Comparison of ENCODE assay signal across 12 cellular contexts in the genomic region with DNA sequence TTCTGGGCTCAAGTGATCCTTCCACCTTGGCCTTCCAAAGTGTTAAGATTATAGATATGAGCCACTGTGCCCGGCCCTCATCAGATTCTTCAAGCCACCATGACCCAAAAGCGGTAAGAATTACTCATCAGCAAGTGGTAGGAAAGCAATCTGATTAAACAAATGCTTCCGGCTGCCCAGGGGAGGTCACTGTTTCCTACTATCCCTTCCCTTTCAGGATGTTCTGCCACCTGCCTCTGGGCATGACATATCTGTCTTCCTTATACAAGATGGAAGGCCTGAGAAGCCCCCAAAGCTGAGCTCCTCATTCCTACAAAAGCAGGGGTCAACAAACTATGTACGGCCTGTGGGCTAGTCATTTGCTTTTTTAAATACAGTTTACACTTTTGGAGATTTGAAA. TPM values are rescaled to one million over a fixed set of nuclear protein-coding genes. Genes with fewer than 3 reads are reported as not detected.
DNase-seq lines count a peak whose midpoint lies in the region; ATAC-seq, FAIRE-seq and TF ChIP-seq lines count a peak whose summit lies in the region.
"Had no signal": no experiment of that assay in that cellular context is flagged by ENCODE, and none has a peak within 500 bp of the region (broad histone marks: within the 10 kb centered on the region; RNA-seq: fewer than 3 reads in every experiment).

No MANE protein-coding gene starts in this region.

- H3K36me3 ChIP-seq in SK-N-SH (replicated peaks in 1 of 2; ENCODE audit: control insufficient read depth in 1 of 2, insufficient read depth in 2 of 2, low read length in 1 of 2) = peaks cover 0 to 3% of the 10 kb centered on the region in 2 experiments
- H3K36me3 ChIP-seq in bronchial epithelial cell (ENCODE audit: control insufficient read depth, insufficient read depth, low read length) = peaks cover 2% of the 10 kb centered on the region
- H3K36me3 ChIP-seq in transverse colon = no peaks in the 10 kb centered on the region

- H3F3A ChIP-seq in SK-N-SH (replicated peaks; ENCODE audit: insufficient read depth) = peaks cover 17% of the 10 kb centered on the region

- TF ChIP-seq EP300 in SK-N-SH (IDR thresholded peaks at IDR 0.05; ENCODE audit: borderline replicate concordance in 1 of 2, low read depth in 1 of 2, low read length in 1 of 2) = no peak
- TF ChIP-seq EP300 in transverse colon (IDR thresholded peaks at IDR 0.05; ENCODE audit: low read depth) = no peak

- H2AFZ ChIP-seq in SK-N-SH (ENCODE audit: low read depth) = no peak overlapping the region

- in situ Hi-C loops in transverse colon (cut with MboI; ENCODE audit: low pct_ligation_motif_present in 1 of 4, low pct_unique_long_range_greater_than_20kb in 1 of 4, low sequenced_read_pairs in 3 of 4) = loop anchor here in 2 of 4 donors (25.0 kb wide), 2 partner anchors 234 to 534 kb away; no protein-coding TSS in a partner anchor

- DNase-seq in SK-N-SH (peak; percentile 39), NCI-H69 (lab: John Stamatoyannopoulos, UW) (peak; percentile 32), bronchial epithelial cell (ENCODE audit: low read depth) (peak; percentile 65), renal cortical epithelial cell (ENCODE audit: low read depth) (peak; percentile 65), transverse colon (no peak), SIG-M5 treated with dmso at 0.1 percent for 504 hours (lab: John Stamatoyannopoulos, UW; ENCODE audit: unreplicated experiment) (no peak)
- DNase-seq: effector CD4-positive, alpha-beta T cell; NCI-H748 treated with DMSO at 0.1 percent for 48 hours; T-helper 9 cell; upper lobe of left lung had no signal

- H3K27me3 ChIP-seq in SK-N-SH (ENCODE audit: insufficient read depth) (no peaks in the 10 kb centered on the region), bronchial epithelial cell (ENCODE audit: control insufficient read depth, insufficient read depth, low read length) (no peaks in the 10 kb centered on the region), transverse colon (no peaks in the 10 kb centered on the region)
- H3K27me3 ChIP-seq: upper lobe of left lung had no signal

- POLR2A ChIA-PET in SK-N-SH (lab: Yijun Ruan, JAX) = no interaction called here

- 50% methylated on average over 4 of the region's 4 CpGs for WGBS in SK-N-SH (ENCODE audit: low lambda C conversion rate)
- WGBS in transverse colon (ENCODE audit: low coverage in 1 of 2), 2 donors = 49 to 100% methylated on average over 1 to 4 of the region's 4 CpGs

- FAIRE-seq in bronchial epithelial cell (lab: Jason Lieb, UNC) = no peak

- intact Hi-C loops in transverse colon (cut with DNase I; ENCODE audit: low total_unique reads) = no loop called here

- H3K4me1 ChIP-seq in SK-N-SH (ENCODE audit: control insufficient read depth in 1 of 2, insufficient read depth in 2 of 2, low read depth in 1 of 2, low read length in 1 of 2) (peaks cover 0 to 5% of the 10 kb centered on the region in 2 experiments; a peak in 1 of 4 replicates), transverse colon (peaks cover 0 to 10% (median 6%) of the 10 kb centered on the region in 4 donors)

- no peaks in the 10 kb centered on the region for H4K20me1 ChIP-seq in SK-N-SH (ENCODE audit: insufficient read depth)

- no peak overlapping the region for H3K9ac ChIP-seq in SK-N-SH

- H3K4me3 ChIP-seq in SK-N-SH (ENCODE audit: low read depth in 2 of 2, low read length in 1 of 2) = no peak overlapping the region
- H3K4me3 ChIP-seq in bronchial epithelial cell (ENCODE audit: low read depth, low read length) = no peak overlapping the region
- no peak overlapping the region for H3K4me3 ChIP-seq in transverse colon
- H3K4me3 ChIP-seq: upper lobe of left lung had no signal

- ATAC-seq in SK-N-SH treated with all-trans-retinoic acid at 6 μM for 48 hours (no peak), GM21723 (IDR thresholded peaks at IDR 0.05; ENCODE audit: unreplicated experiment) (no peak)

- CTCF ChIA-PET in SK-N-SH (lab: Yijun Ruan, JAX) = interaction anchor here (0.9 to 1.2 kb wide), 2 partner anchors 10 to 36 kb away, joined by 3 to 4 read pairs; partner anchors contain the start of gene MRPL34

- no peaks in the 10 kb centered on the region for H3K9me2 ChIP-seq in SK-N-SH

- H3K79me2 ChIP-seq in SK-N-SH (ENCODE audit: insufficient read depth) = peaks cover 6% of the 10 kb centered on the region; the same call in 1 of the 2 replicates

- 0 out of 2 replicates have a peak, but pooled peaks have one; percentile 15 for TF ChIP-seq RAD21 in SK-N-SH (IDR thresholded peaks at IDR 0.05; ENCODE audit: low read length)

- H3K4me2 ChIP-seq in SK-N-SH = no peak overlapping the region

- no peaks in the 10 kb centered on the region for H3K9me3 ChIP-seq in SK-N-SH
- no peaks in the 10 kb centered on the region for H3K9me3 ChIP-seq in transverse colon
- H3K9me3 ChIP-seq: upper lobe of left lung had no signal

- TF ChIP-seq CTCF in SK-N-SH (IDR thresholded peaks at IDR 0.05) (peak; percentile 26; the same call in 1 of the 2 replicates), bronchial epithelial cell (IDR thresholded peaks at IDR 0.05; ENCODE audit: insufficient read depth, low read length, severe bottlenecking) (peak; percentile 23), transverse colon (IDR thresholded peaks at IDR 0.05) (no peak)

- H3K27ac ChIP-seq in SK-N-SH (ENCODE audit: low read depth in 2 of 2, low read length in 1 of 2) = no peak overlapping the region
- H3K27ac ChIP-seq in transverse colon = no peak overlapping the region

- no peak for TF ChIP-seq POLR2A in transverse colon (IDR thresholded peaks at IDR 0.05)

TF ChIP-seq in SK-N-SH, 30 proteins besides CTCF, POLR2A, EP300 and RAD21 (continues in another document):
- TF ChIP-seq RFX5 (IDR thresholded peaks at IDR 0.05; ENCODE audit: low read length) (no peak), RCOR1 (IDR thresholded peaks at IDR 0.05; ENCODE audit: low read length) (no peak), PBX3 (IDR thresholded peaks at IDR 0.05) (no peak)

TF ChIP-seq in SK-N-SH treated with all-trans-retinoic acid at 6 μM for 48 hours, 23 proteins besides CTCF, POLR2A, EP300 and RAD21:
- TF ChIP-seq ESRRG (CRISPR knock-in tag; IDR thresholded peaks at IDR 0.05) (no peak), SNAI2 (CRISPR knock-in tag; IDR thresholded peaks at IDR 0.05) (no peak)

RNA-seq across cellular contexts. Expression of gene ABHD8, which starts 6.9 kb away (rescaled TPM):
- 10.6 and 11.1 TPM in 2 replicates for polyA plus RNA-seq in SK-N-SH (2012; rRNA removed)
- polyA plus RNA-seq in SK-N-SH (2012; cell fraction: cytosol; rRNA removed) = 4.6 and 9.1 TPM in 2 replicates
- 6.7 and 21.3 TPM in 2 replicates for polyA plus RNA-seq in SK-N-SH (2012; cell fraction: nucleus; rRNA removed)
- 6.1 and 9.9 TPM in 2 replicates for total RNA-seq in bronchial epithelial cell
- total RNA-seq in renal cortical epithelial cell = 11.8 and 19.4 TPM in 2 replicates
- 10 to 100 TPM in 1 of 4 donors, 1 to 10 TPM in 3; 6.0 to 14.1 (median 9.1) TPM for total RNA-seq in transverse colon

RNA-seq across cellular contexts. Expression of gene MRPL34, which starts 9.4 kb away (rescaled TPM):
- 61.4 and 72.9 TPM in 2 replicates for polyA plus RNA-seq in SK-N-SH (2012; rRNA removed)
- polyA plus RNA-seq in SK-N-SH (2012; cell fraction: cytosol; rRNA removed) = 70.2 and 72.1 TPM in 2 replicates
- 40.9 and 93.7 TPM in 2 replicates for polyA plus RNA-seq in SK-N-SH (2012; cell fraction: nucleus; rRNA removed)
- total RNA-seq in bronchial epithelial cell (23.7 and 24.3 TPM in 2 replicates), renal cortical epithelial cell (54.2 and 57.8 TPM in 2 replicates), transverse colon (100 to 1,000 TPM; 243 to 390 (median 272) TPM)

RNA-seq across cellular contexts. Expression of gene DDA1, which starts 13.1 kb away (rescaled TPM):
- 112 and 135 TPM in 2 replicates for polyA plus RNA-seq in SK-N-SH (2012; rRNA removed)
- polyA plus RNA-seq in SK-N-SH (2012; cell fraction: cytosol; rRNA removed) = 110 and 115 TPM in 2 replicates
- polyA plus RNA-seq in SK-N-SH (2012; cell fraction: nucleus; rRNA removed) = 90.9 and 103 TPM in 2 replicates
- total RNA-seq in bronchial epithelial cell (9.0 and 21.1 TPM in 2 replicates), renal cortical epithelial cell (30.3 and 36.3 TPM in 2 replicates), transverse colon (10 to 100 TPM; 20.6 to 98.1 (median 22.0) TPM)

RNA-seq across cellular contexts. Expression of gene ANKLE1, which starts 14.6 kb away (rescaled TPM):
- polyA plus RNA-seq in SK-N-SH (2012; rRNA removed) = 2.2 and 2.6 TPM in 2 replicates
- polyA plus RNA-seq in SK-N-SH (2012; cell fraction: cytosol; rRNA removed) = 0.88 and 1.9 TPM in 2 replicates
- polyA plus RNA-seq in SK-N-SH (2012; cell fraction: nucleus; rRNA removed) = 9.7 and 16.9 TPM in 2 replicates
- total RNA-seq in bronchial epithelial cell (0.38 and 0.53 TPM in 2 replicates), renal cortical epithelial cell (0.52 and 1.1 TPM in 2 replicates), transverse colon (under 1 TPM in 2 of 4 donors, not detected in 2; 0.20 to 0.48 TPM)

RNA-seq across cellular contexts. Expression of gene BABAM1, which starts 29.0 kb away (rescaled TPM):
- 192 TPM in 2 replicates for polyA plus RNA-seq in SK-N-SH (2012; rRNA removed)
- 112 and 137 TPM in 2 replicates for polyA plus RNA-seq in SK-N-SH (2012; cell fraction: cytosol; rRNA removed)
- polyA plus RNA-seq in SK-N-SH (2012; cell fraction: nucleus; rRNA removed) = 286 and 348 TPM in 2 replicates
- total RNA-seq in bronchial epithelial cell (45.8 and 60.9 TPM in 2 replicates), renal cortical epithelial cell (75.3 and 119 TPM in 2 replicates), transverse colon (100 to 1,000 TPM in 1 of 4 donors, 10 to 100 TPM in 3; 56.2 to 364 (median 80.2) TPM)

Comparison
In these comparisons a context has a peak if more than half of its experiments do, and no peak if none do; other contexts are left out.
1. DNase-seq: peak in SK-N-SH (single experiment), NCI-H69 (single experiment), bronchial epithelial cell (single experiment) and renal cortical epithelial cell (single experiment); none in transverse colon (single experiment) and SIG-M5 treated with dmso at 0.1 percent for 504 hours (single experiment).
2. CTCF ChIP-seq: peak in SK-N-SH (single experiment) and bronchial epithelial cell (single experiment); none in transverse colon (0 of 5).